30 cellular contexts compared by ENCODE assay signal in genomic region chr2:15801439-15801838, GRCh38.
"Had no signal": no experiment of that assay in that cellular context is flagged by ENCODE, and none has a peak within 500 bp of the region (broad histone marks: within the 10 kb centered on the region; RNA-seq: fewer than 3 reads in every experiment).

No MANE protein-coding gene starts in this region.

- H3K9ac ChIP-seq: KMS-11, SK-N-SH had no signal

- H3K27me3 Mint-ChIP-seq: activated CD4-positive, alpha-beta T cell treated with anti-CD3 and anti-CD28 coated beads, Interleukin-2, amount 10 ng/mL, durations not matched to agents 24 days and 14 days had no signal

- H3K4me2 ChIP-seq: KMS-11, SK-N-SH had no signal

- H3K4me3 Mint-ChIP-seq: activated CD4-positive, alpha-beta T cell treated with anti-CD3 and anti-CD28 coated beads, Interleukin-2, amount 10 ng/mL, durations not matched to agents 24 days and 14 days; activated CD8-positive, alpha-beta T cell treated with anti-CD3 and anti-CD28 coated beads, Interleukin-2, amount 10 ng/mL, durations not matched to agents 7 days and 5 days; activated naive CD4-positive, alpha-beta T cell treated with anti-CD3 and anti-CD28 coated beads for 36 hours; activated T-cell treated with anti-CD3 and anti-CD28 coated beads, Interleukin-2, amount 50 U/mL, for 24 hours; brain; T-helper 1 cell treated with Interleukin-12 subunit alpha and Interleukin-12 subunit beta and Interleukin-4 antibody, amounts not matched to agents 30 μg/mL and 1 μg/mL, for 36 hours; T-helper 2 cell treated with Interferon-gamma antibody and Interleukin-4, amounts not matched to agents 5 μg/mL and 100 μg/mL, for 36 hours had no signal

- H3K4me1 ChIP-seq: adrenal gland had no signal

- FAIRE-seq: bronchial epithelial cell, TTC549 had no signal

- H3K4me1 Mint-ChIP-seq: activated CD4-positive, alpha-beta T cell treated with anti-CD3 and anti-CD28 coated beads, Interleukin-2, amount 10 ng/mL, durations not matched to agents 24 days and 14 days had no signal

- H3K36me3 ChIP-seq: adrenal gland, SJCRH30 had no signal

- DNase-seq: activated CD4-positive, alpha-beta T cell treated with anti-CD3 and anti-CD28 coated beads, Interleukin-2, amount 10 ng/mL, durations not matched to agents 24 days and 14 days; activated CD4-positive, alpha-beta T cell treated with anti-CD3 and anti-CD28 coated beads, Interleukin-2, amount 50 U/mL, for 48 hours; activated CD8-positive, alpha-beta T cell treated with anti-CD3 and anti-CD28 coated beads, Interleukin-2, amount 10 ng/mL, durations not matched to agents 7 days and 5 days; activated gamma-delta T cell treated with Interleukin-2 at 50 U/mL for 16 hours; activated naive CD4-positive, alpha-beta T cell treated with anti-CD3 and anti-CD28 coated beads for 36 hours; activated T-cell treated with anti-CD3 and anti-CD28 coated beads, Interleukin-2, amount 50 U/mL, for 24 hours; central memory CD4-positive, alpha-beta T cell; MM.1S; MV-4-11; NCI-H1092; NCI-H1436 treated with DMSO at 0.1 percent for 48 hours; NCI-H1694 treated with DMSO at 0.1 percent for 48 hours; NCI-H2029; NCI-H2107; NCI-H2171; NCI-H510A; NCI-H526; NCI-H748 treated with DMSO at 0.1 percent for 48 hours; NK-92 treated with Interleukin-12 subunit alpha and Interleukin-12 subunit beta, amount 100 ng/mL, for 24 hours; SHP77; SJCRH30; SK-N-SH had no signal

- H3K4me3 ChIP-seq: adrenal gland, SJCRH30 had no signal

- H3K27me3 ChIP-seq: adrenal gland, SJCRH30 had no signal

- H3K36me3 Mint-ChIP-seq: activated naive CD4-positive, alpha-beta T cell treated with anti-CD3 and anti-CD28 coated beads, Interleukin-2, amount 50 U/mL, for 72 hours; brain had no signal

- H3K9me3 ChIP-seq: adrenal gland, SJCRH30, SK-N-SH had no signal

- H3K27ac Mint-ChIP-seq: activated CD4-positive, alpha-beta T cell treated with anti-CD3 and anti-CD28 coated beads, Interleukin-2, amount 10 ng/mL, durations not matched to agents 24 days and 14 days; activated CD8-positive, alpha-beta T cell treated with anti-CD3 and anti-CD28 coated beads, Interleukin-2, amount 10 ng/mL, durations not matched to agents 7 days and 5 days; activated naive CD4-positive, alpha-beta T cell treated with anti-CD3 and anti-CD28 coated beads for 36 hours; activated naive CD4-positive, alpha-beta T cell treated with anti-CD3 and anti-CD28 coated beads, Interleukin-2, amount 50 U/mL, for 72 hours; activated T-cell treated with anti-CD3 and anti-CD28 coated beads, Interleukin-2, amount 50 U/mL, for 24 hours; brain; T-helper 1 cell treated with Interleukin-12 subunit alpha and Interleukin-12 subunit beta and Interleukin-4 antibody, amounts not matched to agents 30 μg/mL and 1 μg/mL, for 36 hours; T-helper 2 cell treated with Interferon-gamma antibody and Interleukin-4, amounts not matched to agents 5 μg/mL and 100 μg/mL, for 36 hours had no signal

- H3K27ac ChIP-seq: adrenal gland, KMS-11, SJCRH30 had no signal

- H3K9me3 Mint-ChIP-seq: activated CD4-positive, alpha-beta T cell treated with anti-CD3 and anti-CD28 coated beads, Interleukin-2, amount 10 ng/mL, durations not matched to agents 24 days and 14 days; activated naive CD4-positive, alpha-beta T cell treated with anti-CD3 and anti-CD28 coated beads for 36 hours; activated naive CD4-positive, alpha-beta T cell treated with anti-CD3 and anti-CD28 coated beads, Interleukin-2, amount 50 U/mL, for 72 hours; activated T-cell treated with anti-CD3 and anti-CD28 coated beads, Interleukin-2, amount 50 U/mL, for 24 hours; T-helper 1 cell treated with Interleukin-12 subunit alpha and Interleukin-12 subunit beta and Interleukin-4 antibody, amounts not matched to agents 30 μg/mL and 1 μg/mL, for 36 hours; T-helper 2 cell treated with Interferon-gamma antibody and Interleukin-4, amounts not matched to agents 5 μg/mL and 100 μg/mL, for 36 hours had no signal
